Comparison of ENCODE assay signal across 8 cellular contexts in the genomic region with DNA sequence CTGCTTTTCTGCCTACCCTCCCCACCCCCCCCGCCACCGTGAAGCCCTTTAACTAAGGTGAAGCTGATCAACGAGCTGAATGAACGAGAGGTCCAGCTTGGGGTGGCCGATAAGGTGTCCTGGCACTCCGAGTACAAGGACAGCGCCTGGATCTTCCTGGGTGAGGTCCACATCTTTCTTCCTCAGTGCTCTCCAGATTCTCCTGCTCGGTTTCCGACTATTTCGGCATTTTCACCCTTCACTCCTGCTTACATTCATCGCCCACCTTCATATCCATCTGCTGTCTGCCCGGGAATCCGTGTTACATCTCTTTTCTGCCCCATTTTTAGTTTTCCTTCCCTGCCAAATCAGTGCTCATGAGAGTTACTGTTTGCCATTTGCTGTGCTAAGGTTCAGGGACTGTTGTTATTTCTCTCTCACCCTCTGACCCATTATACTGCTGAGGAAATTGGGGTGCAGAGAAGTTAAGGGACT. TPM values are rescaled to one million over a fixed set of nuclear protein-coding genes. Genes with fewer than 3 reads are reported as not detected.
DNase-seq lines count a peak whose midpoint lies in the region; ATAC-seq and TF ChIP-seq lines count a peak whose summit lies in the region.

No MANE protein-coding gene starts in this region.

- CTCF ChIA-PET in activated naive CD4-positive, alpha-beta T cell treated with anti-CD3 and anti-CD28 coated beads, Interleukin-2, amount 10 ng/mL, durations not matched to agents 7 days and 5 days (lab: Charles Lee): no interaction called here

- peak overlapping the region; percentile 92 for H3K4me3 Mint-ChIP-seq in activated CD4-positive, alpha-beta T cell treated with anti-CD3 and anti-CD28 coated beads, Interleukin-2, amount 10 ng/mL, durations not matched to agents 24 days and 14 days
- peak overlapping the region; percentile 82 for H3K4me3 Mint-ChIP-seq in activated naive CD4-positive, alpha-beta T cell treated with anti-CD3 and anti-CD28 coated beads, Interleukin-2, amount 10 ng/mL, durations not matched to agents 7 days and 5 days

- WGBS in testis, 2 donors: 0% methylated on average over 10 to 13 of the region's 13 CpGs

- H3K9me3 Mint-ChIP-seq in activated CD4-positive, alpha-beta T cell treated with anti-CD3 and anti-CD28 coated beads, Interleukin-2, amount 10 ng/mL, durations not matched to agents 24 days and 14 days: no peaks in the 10 kb centered on the region
- H3K9me3 Mint-ChIP-seq in activated naive CD4-positive, alpha-beta T cell treated with anti-CD3 and anti-CD28 coated beads, Interleukin-2, amount 10 ng/mL, durations not matched to agents 7 days and 5 days: no peaks in the 10 kb centered on the region

- peak overlapping the region; percentile 56 to 63 for H3K27ac ChIP-seq in testis

- ATAC-seq in GM18873 (IDR thresholded peaks at IDR 0.05; ENCODE audit: low FRiP score, unreplicated experiment) (no peak), HG03196 (IDR thresholded peaks at IDR 0.05; ENCODE audit: unreplicated experiment) (no peak)

- H3K9me3 ChIP-seq in testis: no peaks in the 10 kb centered on the region

- TF ChIP-seq POLR2A in testis (IDR thresholded peaks at IDR 0.05): no peak

- intact Hi-C loops in activated CD4-positive, alpha-beta T cell treated with anti-CD3 and anti-CD28 coated beads, Interleukin-2, amount 10 ng/mL, durations not matched to agents 24 days and 14 days (cut with micrococcal nuclease): loop anchor here (5.0 kb wide), 3 partner anchors 65 to 560 kb away; a partner anchor contains a TSS
- intact Hi-C loops in testis (cut with DNase I; ENCODE audit: low total_unique reads): no loop called here

- DNase-seq in activated CD4-positive, alpha-beta T cell treated with anti-CD3 and anti-CD28 coated beads, Interleukin-2, amount 10 ng/mL, durations not matched to agents 24 days and 14 days: no peak
- no peak for DNase-seq in activated CD4-positive, alpha-beta T cell treated with anti-CD3 and anti-CD28 coated beads, Interleukin-2, amount 50 U/mL, for 1 hour
- no peak for DNase-seq in activated naive CD4-positive, alpha-beta T cell treated with anti-CD3 and anti-CD28 coated beads, Interleukin-2, amount 10 ng/mL, durations not matched to agents 7 days and 5 days
- no peak for DNase-seq in kidney epithelial cell (ENCODE audit: low read depth)
- no peak for DNase-seq in testis
- DNase-seq in NCI-H345 treated with DMSO at 0.1 percent for 48 hours (lab: John Stamatoyannopoulos, UW; ENCODE audit: unreplicated experiment): no peak

- H3K4me1 ChIP-seq in testis: no peaks in the 10 kb centered on the region

- no peaks in the 10 kb centered on the region for H3K36me3 ChIP-seq in kidney epithelial cell (ENCODE audit: control insufficient read depth, insufficient read depth, low read length)
- no peaks in the 10 kb centered on the region for H3K36me3 ChIP-seq in testis (ENCODE audit: low read depth, missing control alignments)

- peak overlapping the region; percentile 79 for H3K27ac Mint-ChIP-seq in activated CD4-positive, alpha-beta T cell treated with anti-CD3 and anti-CD28 coated beads, Interleukin-2, amount 10 ng/mL, durations not matched to agents 24 days and 14 days
- H3K27ac Mint-ChIP-seq in activated naive CD4-positive, alpha-beta T cell treated with anti-CD3 and anti-CD28 coated beads, Interleukin-2, amount 10 ng/mL, durations not matched to agents 7 days and 5 days: peak overlapping the region; percentile 38

- peaks cover 7% of the 10 kb centered on the region for H3K27me3 Mint-ChIP-seq in activated CD4-positive, alpha-beta T cell treated with anti-CD3 and anti-CD28 coated beads, Interleukin-2, amount 10 ng/mL, durations not matched to agents 24 days and 14 days
- peaks cover 7% of the 10 kb centered on the region for H3K27me3 Mint-ChIP-seq in activated naive CD4-positive, alpha-beta T cell treated with anti-CD3 and anti-CD28 coated beads, Interleukin-2, amount 10 ng/mL, durations not matched to agents 7 days and 5 days

- H3K4me3 ChIP-seq in kidney epithelial cell (ENCODE audit: low read depth, low read length) (peak overlapping the region; percentile 86), testis (peak overlapping the region; percentile 62 to 71)

- no peaks in the 10 kb centered on the region for H3K27me3 ChIP-seq in kidney epithelial cell (ENCODE audit: control insufficient read depth, insufficient read depth, low read length)
- H3K27me3 ChIP-seq in testis: no peaks in the 10 kb centered on the region

- H3K4me1 Mint-ChIP-seq in activated CD4-positive, alpha-beta T cell treated with anti-CD3 and anti-CD28 coated beads, Interleukin-2, amount 10 ng/mL, durations not matched to agents 24 days and 14 days: peaks cover 9% of the 10 kb centered on the region
- H3K4me1 Mint-ChIP-seq in activated naive CD4-positive, alpha-beta T cell treated with anti-CD3 and anti-CD28 coated beads, Interleukin-2, amount 10 ng/mL, durations not matched to agents 7 days and 5 days: peaks cover 22% of the 10 kb centered on the region

- H3K36me3 Mint-ChIP-seq in activated CD4-positive, alpha-beta T cell treated with anti-CD3 and anti-CD28 coated beads, Interleukin-2, amount 10 ng/mL, durations not matched to agents 24 days and 14 days (ENCODE audit: low read depth): peaks cover 9% of the 10 kb centered on the region
- H3K36me3 Mint-ChIP-seq in activated naive CD4-positive, alpha-beta T cell treated with anti-CD3 and anti-CD28 coated beads, Interleukin-2, amount 10 ng/mL, durations not matched to agents 7 days and 5 days: peaks cover 4% of the 10 kb centered on the region

- no peak for TF ChIP-seq CTCF in kidney epithelial cell (IDR thresholded peaks at IDR 0.05; ENCODE audit: insufficient read depth, low read length, poor library complexity, severe bottlenecking)
- no peak for TF ChIP-seq CTCF in testis (IDR thresholded peaks at IDR 0.05)

RNA-seq across cellular contexts. Expression of a gene that starts 0.5 kb away (rescaled TPM):
- total RNA-seq in activated CD4-positive, alpha-beta T cell treated with anti-CD3 and anti-CD28 coated beads, Interleukin-2, amount 10 ng/mL, durations not matched to agents 24 days and 14 days: 27.4 and 28.1 TPM in 2 replicates
- total RNA-seq in kidney epithelial cell (18.9 and 27.7 TPM in 2 replicates), testis (10 to 100 TPM; 14.1 to 18.0 TPM)
- 13.7 TPM for polyA plus RNA-seq in testis (ENCODE audit: insufficient read depth, low read depth, low replicate concordance)

RNA-seq across cellular contexts. Expression of a gene that starts 16.8 kb away (rescaled TPM):
- total RNA-seq in activated CD4-positive, alpha-beta T cell treated with anti-CD3 and anti-CD28 coated beads, Interleukin-2, amount 10 ng/mL, durations not matched to agents 24 days and 14 days: not detected in 2 replicates
- total RNA-seq in kidney epithelial cell (not detected in 2 replicates), testis (under 1 TPM; 0.50 to 0.55 TPM)
- polyA plus RNA-seq in testis (ENCODE audit: insufficient read depth, low read depth, low replicate concordance): not detected
